13 cellular contexts compared by ENCODE assay signal in the genomic region with DNA sequence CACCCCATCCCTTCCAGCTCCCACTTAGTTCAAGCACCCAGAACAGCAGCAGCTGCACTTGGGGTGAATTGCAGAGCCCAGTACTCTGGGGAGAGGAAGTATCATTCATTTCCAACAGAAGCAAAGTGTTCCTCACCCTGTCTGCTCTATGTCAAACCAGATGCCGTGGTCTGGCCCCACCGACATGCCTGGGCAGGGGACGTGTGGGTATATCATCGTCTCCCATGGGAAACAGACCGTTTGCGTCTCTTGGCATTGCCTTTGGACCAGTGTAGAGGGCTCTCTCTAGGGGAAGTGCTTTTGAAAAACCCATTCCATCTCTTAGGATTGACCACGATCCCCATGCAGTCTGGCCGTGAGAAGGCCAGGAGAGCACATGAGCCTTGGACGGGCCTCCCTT. TPM values are rescaled to one million over a fixed set of nuclear protein-coding genes. Genes with fewer than 3 reads are reported as not detected.
DNase-seq lines count a peak whose midpoint lies in the region; ATAC-seq, FAIRE-seq and TF ChIP-seq lines count a peak whose summit lies in the region.
"Had no signal": no experiment of that assay in that cellular context is flagged by ENCODE, and none has a peak within 500 bp of the region (broad histone marks: within the 10 kb centered on the region; RNA-seq: fewer than 3 reads in every experiment).

No MANE protein-coding gene starts in this region.

- H2BK5ac ChIP-seq in IMR-90 (ENCODE audit: low read depth, low read length, poor library complexity, severe bottlenecking): no peak overlapping the region

- H2AK5ac ChIP-seq in IMR-90 (ENCODE audit: low read depth, low read length): no peak overlapping the region

- H3K4ac ChIP-seq in IMR-90 (ENCODE audit: low read depth, low read length): no peak overlapping the region

- H2AFZ ChIP-seq in IMR-90 (replicated peaks; ENCODE audit: low read length, poor library complexity): no peak overlapping the region
- no peak overlapping the region for H2AFZ ChIP-seq in keratinocyte (ENCODE audit: control insufficient read depth, low read length)
- no peak overlapping the region for H2AFZ ChIP-seq in osteoblast (ENCODE audit: low read length)
- H2AFZ ChIP-seq in OCI-LY7 (ENCODE audit: low read length): no peak overlapping the region

- H2BK20ac ChIP-seq in IMR-90 (ENCODE audit: low read depth, low read length): no peak overlapping the region

- DNase-seq in IMR-90 (no peak), RWPE2 (ENCODE audit: low spot score) (no peak), keratinocyte (ENCODE audit: low read depth, low spot score) (no peak), osteoblast (ENCODE audit: insufficient read length, low spot score, missing footprints) (peak; percentile 62), OCI-LY7 (ENCODE audit: low spot score) (no peak)
- DNase-seq in activated T-cell treated with anti-CD3 and anti-CD28 coated beads, Interleukin-2, amount 50 U/mL, for 24 hours: no peak
- DNase-seq in activated T-cell treated with anti-CD3 and anti-CD28 coated beads, Interleukin-2, amount 50 U/mL, for 48 hours: no peak
- DNase-seq: BE2C had no signal

- ATAC-seq in IMR-90 (ENCODE audit: low read depth) (no peak), RWPE2 (ENCODE audit: low read depth) (no peak), GM19035 (IDR thresholded peaks at IDR 0.05; ENCODE audit: unreplicated experiment) (no peak)
- ATAC-seq: A549, HCT116 had no signal

- no peaks in the 10 kb centered on the region for H3K9me2 ChIP-seq in OCI-LY7 (ENCODE audit: insufficient read depth, low read length)

- CTCF ChIA-PET in IMR-90 (lab: Yijun Ruan, JAX) (no interaction called here), OCI-LY7 (lab: Charles Lee; ENCODE audit: unreplicated experiment) (no interaction called here)

- no TSS peak for BruUV-seq in IMR-90 (replicated peaks; lab: Mats Ljungman, UMichigan)
- no TSS peak for BruUV-seq in OCI-LY7 (replicated peaks; lab: Mats Ljungman, UMichigan)

- no peak overlapping the region for H2BK120ac ChIP-seq in IMR-90 (ENCODE audit: low read depth, low read length)

- H3K36me3 ChIP-seq in IMR-90 (ENCODE audit: control insufficient read depth, insufficient read depth, low read length): no peaks in the 10 kb centered on the region
- no peaks in the 10 kb centered on the region; the same call in 1 of the 2 replicates for H3K36me3 ChIP-seq in RWPE2 (ENCODE audit: low read depth)
- peaks cover 0 to 2% of the 10 kb centered on the region in 2 experiments for H3K36me3 ChIP-seq in keratinocyte (ENCODE audit: control insufficient read depth in 2 of 2, extremely low read depth in 1 of 2, insufficient read depth in 2 of 2, low read length in 2 of 2)
- H3K36me3 ChIP-seq in osteoblast (ENCODE audit: insufficient read depth, low read length): no peaks in the 10 kb centered on the region
- no peaks in the 10 kb centered on the region for H3K36me3 ChIP-seq in OCI-LY7 (ENCODE audit: insufficient read depth, low read length)
- H3K36me3 ChIP-seq: BE2C had no signal

- intact Hi-C loops in IMR-90 (cut with micrococcal nuclease) (no loop called here), OCI-LY7 (cut with micrococcal nuclease; ENCODE audit: unreplicated experiment) (no loop called here)

- H4K91ac ChIP-seq in IMR-90 (ENCODE audit: insufficient read depth, low read depth, low read length): no peak overlapping the region

- H3K18ac ChIP-seq in IMR-90 (ENCODE audit: low read depth, low read length): no peak overlapping the region

- no CpG with 5 or more reads among the region's 9 CpGs for WGBS in IMR-90 (ENCODE audit: extremely low coverage in 2 of 2, insufficient read length in 1 of 2), 2 experiments

- POLR2A ChIA-PET in IMR-90 (lab: Charles Lee; ENCODE audit: unreplicated experiment): no interaction called here
- POLR2A ChIA-PET in OCI-LY7 (lab: Charles Lee): no interaction called here

- H3K4me3 Mint-ChIP-seq in activated T-cell treated with anti-CD3 and anti-CD28 coated beads, Interleukin-2, amount 50 U/mL, for 24 hours: no peak overlapping the region

- no peaks in the 10 kb centered on the region for H4K20me1 ChIP-seq in IMR-90 (ENCODE audit: insufficient read depth, low read length)
- no peaks in the 10 kb centered on the region for H4K20me1 ChIP-seq in keratinocyte (ENCODE audit: control insufficient read depth, extremely low read depth, insufficient read depth, low read length)
- no peaks in the 10 kb centered on the region for H4K20me1 ChIP-seq in osteoblast (ENCODE audit: insufficient read depth, low read length)
- H4K20me1 ChIP-seq in OCI-LY7 (ENCODE audit: insufficient read depth, low read length): no peaks in the 10 kb centered on the region

- H3K4me2 ChIP-seq in IMR-90 (ENCODE audit: low read depth, low read length) (no peak overlapping the region), keratinocyte (ENCODE audit: control insufficient read depth, extremely low read depth, insufficient read depth, low read depth, low read length) (no peak overlapping the region), osteoblast (ENCODE audit: insufficient read depth, low read length) (no peak overlapping the region), OCI-LY7 (ENCODE audit: low read length) (no peak overlapping the region)
- H3K4me2 ChIP-seq: A549 had no signal

- no peak for TF ChIP-seq POLR2A in IMR-90 (IDR thresholded peaks at IDR 0.05; ENCODE audit: low read depth, low read length)

- H3K9me1 ChIP-seq in IMR-90 (ENCODE audit: insufficient read depth, low read length): peaks cover 3% of the 10 kb centered on the region; the same call in 1 of the 2 replicates
- no peaks in the 10 kb centered on the region for H3K9me1 ChIP-seq in keratinocyte (ENCODE audit: control insufficient read depth, extremely low read depth, insufficient read depth, low read length)

- no peak overlapping the region for H3K9ac ChIP-seq in IMR-90 (ENCODE audit: low read depth, low read length)
- no peak overlapping the region for H3K9ac ChIP-seq in keratinocyte (ENCODE audit: control insufficient read depth, extremely low read depth, insufficient read depth, low read length)

- H3K27ac Mint-ChIP-seq in activated T-cell treated with anti-CD3 and anti-CD28 coated beads, Interleukin-2, amount 50 U/mL, for 24 hours: no peak overlapping the region

- TF ChIP-seq RAD21 in IMR-90 (IDR thresholded peaks at IDR 0.05; ENCODE audit: low read length): no peak

- H3K9me3 Mint-ChIP-seq in activated T-cell treated with anti-CD3 and anti-CD28 coated beads, Interleukin-2, amount 50 U/mL, for 24 hours: no peaks in the 10 kb centered on the region

- H3K79me1 ChIP-seq in IMR-90 (ENCODE audit: low read depth in 1 of 2, low read length in 2 of 2): no peaks in the 10 kb centered on the region

- dilution Hi-C loops in IMR-90 (cut with HindIII; ENCODE audit: low sequenced_read_pairs, unreplicated experiment) (no loop called here), keratinocyte (cut with MboI; ENCODE audit: extremely low pct_ligation_motif_present, low sequenced_read_pairs) (no loop called here)

- H2AK9ac ChIP-seq in IMR-90 (replicated peaks; ENCODE audit: low read depth, low read length, poor library complexity): no peak overlapping the region

- H3K36me3 Mint-ChIP-seq in activated T-cell treated with anti-CD3 and anti-CD28 coated beads, Interleukin-2, amount 50 U/mL, for 24 hours (ENCODE audit: low read depth): no peaks in the 10 kb centered on the region

- peaks cover 29% of the 10 kb centered on the region for H3K27me3 Mint-ChIP-seq in activated T-cell treated with anti-CD3 and anti-CD28 coated beads, Interleukin-2, amount 50 U/mL, for 24 hours

- in situ Hi-C loops in IMR-90 (cut with MboI; ENCODE audit: low sequenced_read_pairs): no loop called here

- FAIRE-seq in keratinocyte (lab: Jason Lieb, UNC): peak; percentile 52
- FAIRE-seq: A549, H54 had no signal

- no peak overlapping the region for H3K27ac ChIP-seq in IMR-90 (ENCODE audit: insufficient read depth, low read length)
- H3K27ac ChIP-seq in RWPE2 (ENCODE audit: poor library complexity, severe bottlenecking): peak overlapping the region; percentile 21
- H3K27ac ChIP-seq in keratinocyte (ENCODE audit: control insufficient read depth, insufficient read depth, low read length): no peak overlapping the region
- no peak overlapping the region for H3K27ac ChIP-seq in osteoblast (ENCODE audit: low read depth, low read length)
- H3K27ac ChIP-seq in OCI-LY7 (ENCODE audit: low read depth, low read length, poor library complexity, severe bottlenecking): no peak overlapping the region
- H3K27ac ChIP-seq: C4-2B had no signal

- no peak overlapping the region for H3K14ac ChIP-seq in IMR-90 (replicated peaks; ENCODE audit: low read depth, low read length)

- H3K4me3 ChIP-seq in IMR-90 (ENCODE audit: insufficient read depth, low read depth, low read length) (no peak overlapping the region), RWPE2 (ENCODE audit: severe bottlenecking) (no peak overlapping the region), keratinocyte (ENCODE audit: control insufficient read depth in 2 of 3, extremely low read depth in 1 of 3, insufficient read depth in 2 of 3, low read depth in 1 of 3, low read length in 3 of 3) (no peak overlapping the region), osteoblast (ENCODE audit: insufficient read depth, low read length) (no peak overlapping the region), OCI-LY7 (ENCODE audit: low read depth, low read length, poor library complexity, severe bottlenecking) (no peak overlapping the region)
- H3K4me3 ChIP-seq: A549 had no signal

- no peak for TF ChIP-seq CTCF in IMR-90 (conservative IDR thresholded peaks at IDR 0.05; ENCODE audit: low read depth, low read length)
- TF ChIP-seq CTCF in RWPE2 (IDR thresholded peaks at IDR 0.05; ENCODE audit: poor library complexity, severe bottlenecking): no peak
- TF ChIP-seq CTCF in keratinocyte (optimal IDR thresholded peaks at IDR 0.05 in 1 of 3, IDR thresholded peaks at IDR 0.05 in 1 of 3, conservative IDR thresholded peaks at IDR 0.05 in 1 of 3; ENCODE audit: extremely low read depth in 1 of 3, insufficient read depth in 2 of 3, low read length in 3 of 3): no peak
- no peak for TF ChIP-seq CTCF in osteoblast (IDR thresholded peaks at IDR 0.05; ENCODE audit: extremely low read depth, low read depth, low read length)
- no peak for TF ChIP-seq CTCF in OCI-LY7 (conservative IDR thresholded peaks at IDR 0.05; ENCODE audit: low read length)

- H3K79me2 ChIP-seq in keratinocyte (ENCODE audit: control insufficient read depth, insufficient read depth, low read length): peaks cover 34% of the 10 kb centered on the region
- no peaks in the 10 kb centered on the region for H3K79me2 ChIP-seq in osteoblast (ENCODE audit: insufficient read depth, low read length)
- H3K79me2 ChIP-seq in OCI-LY7 (ENCODE audit: insufficient read depth, low read depth, low read length): no peaks in the 10 kb centered on the region

- no peak overlapping the region for H4K5ac ChIP-seq in IMR-90 (ENCODE audit: low read depth, low read length)

- H3K9me3 ChIP-seq in IMR-90 (ENCODE audit: control insufficient read depth, insufficient read depth, low read length): no peaks in the 10 kb centered on the region
- H3K9me3 ChIP-seq in RWPE2 (ENCODE audit: severe bottlenecking): no peaks in the 10 kb centered on the region
- no peaks in the 10 kb centered on the region for H3K9me3 ChIP-seq in keratinocyte (ENCODE audit: control insufficient read depth, low read depth, low read length)
- H3K9me3 ChIP-seq in osteoblast (ENCODE audit: low read depth, low read length): no peaks in the 10 kb centered on the region
- no peaks in the 10 kb centered on the region for H3K9me3 ChIP-seq in OCI-LY7 (ENCODE audit: low read length)
- H3K9me3 ChIP-seq: A549, BE2C had no signal

- no peak overlapping the region for H4K8ac ChIP-seq in IMR-90 (ENCODE audit: low read depth in 2 of 2, low read length in 2 of 2)

- H3K56ac ChIP-seq in IMR-90 (ENCODE audit: extremely low read depth, insufficient read depth, low read length): no peak overlapping the region

- no peak overlapping the region for H3K23ac ChIP-seq in IMR-90 (ENCODE audit: low read depth, low read length)

- H3K4me1 ChIP-seq in IMR-90 (ENCODE audit: control insufficient read depth, insufficient read depth, low read length) (peaks cover 7% of the 10 kb centered on the region), RWPE2 (ENCODE audit: insufficient read depth, poor library complexity, severe bottlenecking) (peaks cover 13% of the 10 kb centered on the region), keratinocyte (ENCODE audit: control insufficient read depth, extremely low read depth, insufficient read depth, low read length) (peaks cover 25% of the 10 kb centered on the region), osteoblast (ENCODE audit: insufficient read depth, low read length) (peaks cover 19% of the 10 kb centered on the region), OCI-LY7 (ENCODE audit: insufficient read depth, low read length, poor library complexity, severe bottlenecking) (no peaks in the 10 kb centered on the region)
- H3K4me1 ChIP-seq: BE2C had no signal

- H3K4me1 Mint-ChIP-seq in activated T-cell treated with anti-CD3 and anti-CD28 coated beads, Interleukin-2, amount 50 U/mL, for 24 hours (ENCODE audit: low read depth): peaks cover 1% of the 10 kb centered on the region

- peak overlapping the region; percentile 45; the same call in 1 of the 3 replicates for H2BK15ac ChIP-seq in IMR-90 (ENCODE audit: low read depth, low read length)

- H3K27me3 ChIP-seq in IMR-90 (ENCODE audit: control insufficient read depth, insufficient read depth, low read length) (no peaks in the 10 kb centered on the region), RWPE2 (ENCODE audit: insufficient read depth, poor library complexity, severe bottlenecking) (no peaks in the 10 kb centered on the region), keratinocyte (ENCODE audit: control insufficient read depth, extremely low read depth, insufficient read depth, low read length) (no peaks in the 10 kb centered on the region), osteoblast (ENCODE audit: insufficient read depth, low read length) (no peaks in the 10 kb centered on the region)

RNA-seq across cellular contexts. Expression of a gene that starts 1.1 kb away (rescaled TPM):
- total RNA-seq in IMR-90 (2012; rRNA removed) (under 0.01 TPM in 2 replicates), osteoblast (10.0 and 10.1 TPM in 2 replicates), OCI-LY7 (2022) (not detected in 2 replicates)
- polyA plus RNA-seq in IMR-90 (2012; rRNA removed) (0.07 TPM in 1 of 2 replicates, not detected in the other), keratinocyte (65.9 to 76.3 TPM (median 71.6 TPM) in 3 replicates)
- polyA plus RNA-seq in IMR-90 (2012; cell fraction: cytosol; rRNA removed): not detected in 2 replicates
- polyA plus RNA-seq in IMR-90 (2012; cell fraction: nucleus; rRNA removed; ENCODE audit: low replicate concordance): 0.11 TPM in 1 of 2 replicates, not detected in the other
- 3.3 TPM for polyA plus RNA-seq in keratinocyte (2011; ENCODE audit: low read depth)
- 21.8 and 28.1 TPM in 2 replicates for polyA plus RNA-seq in keratinocyte (2011; cell fraction: cytosol; rRNA removed)
- polyA plus RNA-seq in keratinocyte (2011; cell fraction: nucleus; rRNA removed): 79.7 and 91.4 TPM in 2 replicates
- polyA plus RNA-seq in keratinocyte (2012; ENCODE audit: low replicate concordance): 6.1 and 44.5 TPM in 2 replicates
- polyA minus RNA-seq in keratinocyte: 108 to 194 TPM (median 132 TPM) in 3 replicates
- 34.3 TPM for polyA minus RNA-seq in keratinocyte (2011; cell fraction: cytosol; rRNA and poly(A)+ RNA removed)
- 57.8 and 150 TPM in 2 replicates for polyA minus RNA-seq in keratinocyte (2011; cell fraction: nucleus; rRNA and poly(A)+ RNA removed)
- total RNA-seq in OCI-LY7 (2014; rRNA removed; shearing (Covaris generic)): not detected in 2 replicates

Comparison
In these comparisons a context has a peak if more than half of its experiments do, and no peak if none do; other contexts are left out.
1. RNA of a gene that starts 1.1 kb away (total RNA-seq): 10.0 to 10.1 TPM in osteoblast; under 0.01 TPM in IMR-90 and not detected in OCI-LY7; every median in the first group is over 10 times any median in the second.